Comparison of ENCODE assay signal across 1 cellular context in genomic region chrX:131288188-131288587, GRCh38.
TF ChIP-seq lines count a peak whose summit lies in the region.

No MANE protein-coding gene starts in this region.

TF ChIP-seq in GM23338, 12 proteins besides CTCF, POLR2A, EP300 and RAD21 (continued from another document):
- TF ChIP-seq, protein P1, sequence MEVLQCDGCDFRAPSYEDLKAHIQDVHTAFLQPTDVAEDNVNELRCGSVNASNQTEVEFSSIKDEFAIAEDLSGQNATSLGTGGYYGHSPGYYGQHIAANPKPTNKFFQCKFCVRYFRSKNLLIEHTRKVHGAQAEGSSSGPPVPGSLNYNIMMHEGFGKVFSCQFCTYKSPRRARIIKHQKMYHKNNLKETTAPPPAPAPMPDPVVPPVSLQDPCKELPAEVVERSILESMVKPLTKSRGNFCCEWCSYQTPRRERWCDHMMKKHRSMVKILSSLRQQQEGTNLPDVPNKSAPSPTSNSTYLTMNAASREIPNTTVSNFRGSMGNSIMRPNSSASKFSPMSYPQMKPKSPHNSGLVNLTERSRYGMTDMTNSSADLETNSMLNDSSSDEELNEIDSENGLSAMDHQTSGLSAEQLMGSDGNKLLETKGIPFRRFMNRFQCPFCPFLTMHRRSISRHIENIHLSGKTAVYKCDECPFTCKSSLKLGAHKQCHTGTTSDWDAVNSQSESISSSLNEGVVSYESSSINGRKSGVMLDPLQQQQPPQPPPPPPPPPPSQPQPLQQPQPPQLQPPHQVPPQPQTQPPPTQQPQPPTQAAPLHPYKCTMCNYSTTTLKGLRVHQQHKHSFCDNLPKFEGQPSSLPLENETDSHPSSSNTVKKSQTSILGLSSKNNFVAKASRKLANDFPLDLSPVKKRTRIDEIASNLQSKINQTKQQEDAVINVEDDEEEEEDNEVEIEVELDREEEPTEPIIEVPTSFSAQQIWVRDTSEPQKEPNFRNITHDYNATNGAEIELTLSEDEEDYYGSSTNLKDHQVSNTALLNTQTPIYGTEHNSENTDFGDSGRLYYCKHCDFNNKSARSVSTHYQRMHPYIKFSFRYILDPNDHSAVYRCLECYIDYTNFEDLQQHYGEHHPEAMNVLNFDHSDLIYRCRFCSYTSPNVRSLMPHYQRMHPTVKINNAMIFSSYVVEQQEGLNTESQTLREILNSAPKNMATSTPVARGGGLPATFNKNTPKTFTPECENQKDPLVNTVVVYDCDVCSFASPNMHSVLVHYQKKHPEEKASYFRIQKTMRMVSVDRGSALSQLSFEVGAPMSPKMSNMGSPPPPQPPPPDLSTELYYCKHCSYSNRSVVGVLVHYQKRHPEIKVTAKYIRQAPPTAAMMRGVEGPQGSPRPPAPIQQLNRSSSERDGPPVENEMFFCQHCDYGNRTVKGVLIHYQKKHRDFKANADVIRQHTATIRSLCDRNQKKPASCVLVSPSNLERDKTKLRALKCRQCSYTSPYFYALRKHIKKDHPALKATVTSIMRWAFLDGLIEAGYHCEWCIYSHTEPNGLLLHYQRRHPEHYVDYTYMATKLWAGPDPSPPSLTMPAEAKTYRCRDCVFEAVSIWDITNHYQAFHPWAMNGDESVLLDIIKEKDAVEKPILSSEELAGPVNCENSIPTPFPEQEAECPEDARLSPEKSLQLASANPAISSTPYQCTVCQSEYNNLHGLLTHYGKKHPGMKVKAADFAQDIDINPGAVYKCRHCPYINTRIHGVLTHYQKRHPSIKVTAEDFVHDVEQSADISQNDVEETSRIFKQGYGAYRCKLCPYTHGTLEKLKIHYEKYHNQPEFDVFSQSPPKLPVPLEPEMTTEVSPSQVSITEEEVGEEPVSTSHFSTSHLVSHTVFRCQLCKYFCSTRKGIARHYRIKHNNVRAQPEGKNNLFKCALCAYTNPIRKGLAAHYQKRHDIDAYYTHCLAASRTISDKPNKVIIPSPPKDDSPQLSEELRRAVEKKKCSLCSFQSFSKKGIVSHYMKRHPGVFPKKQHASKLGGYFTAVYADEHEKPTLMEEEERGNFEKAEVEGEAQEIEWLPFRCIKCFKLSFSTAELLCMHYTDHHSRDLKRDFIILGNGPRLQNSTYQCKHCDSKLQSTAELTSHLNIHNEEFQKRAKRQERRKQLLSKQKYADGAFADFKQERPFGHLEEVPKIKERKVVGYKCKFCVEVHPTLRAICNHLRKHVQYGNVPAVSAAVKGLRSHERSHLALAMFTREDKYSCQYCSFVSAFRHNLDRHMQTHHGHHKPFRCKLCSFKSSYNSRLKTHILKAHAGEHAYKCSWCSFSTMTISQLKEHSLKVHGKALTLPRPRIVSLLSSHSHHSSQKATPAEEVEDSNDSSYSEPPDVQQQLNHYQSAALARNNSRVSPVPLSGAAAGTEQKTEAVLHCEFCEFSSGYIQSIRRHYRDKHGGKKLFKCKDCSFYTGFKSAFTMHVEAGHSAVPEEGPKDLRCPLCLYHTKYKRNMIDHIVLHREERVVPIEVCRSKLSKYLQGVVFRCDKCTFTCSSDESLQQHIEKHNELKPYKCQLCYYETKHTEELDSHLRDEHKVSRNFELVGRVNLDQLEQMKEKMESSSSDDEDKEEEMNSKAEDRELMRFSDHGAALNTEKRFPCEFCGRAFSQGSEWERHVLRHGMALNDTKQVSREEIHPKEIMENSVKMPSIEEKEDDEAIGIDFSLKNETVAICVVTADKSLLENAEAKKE (CRISPR knock-in tag; IDR thresholded peaks at IDR 0.05) = no peak
- TF ChIP-seq CREB1 (CRISPR knock-in tag; IDR thresholded peaks at IDR 0.05; ENCODE audit: low read depth) (no peak), REST (IDR thresholded peaks at IDR 0.05; ENCODE audit: unreplicated experiment) (no peak), EZH2phosphoT487 (IDR thresholded peaks at IDR 0.05; ENCODE audit: unreplicated experiment) (no peak), STAT1 (IDR thresholded peaks at IDR 0.05; ENCODE audit: unreplicated experiment) (no peak), POLR2AphosphoS5 (IDR thresholded peaks at IDR 0.05; ENCODE audit: low read depth) (no peak), ZNF114 (CRISPR knock-in tag; IDR thresholded peaks at IDR 0.05) (no peak), ZNF331 (CRISPR knock-in tag; IDR thresholded peaks at IDR 0.05; ENCODE audit: low read depth) (no peak), EZH2 (IDR thresholded peaks at IDR 0.05; ENCODE audit: low read depth, unreplicated experiment) (no peak)
